Comparison of ENCODE assay signal across 21 cellular contexts in genomic region chr12:116125981-116126566, GRCh38.
DNase-seq lines count a peak whose midpoint lies in the region; ATAC-seq and TF ChIP-seq lines count a peak whose summit lies in the region.
"Had no signal": no experiment of that assay in that cellular context is flagged by ENCODE, and none has a peak within 500 bp of the region (broad histone marks: within the 10 kb centered on the region; RNA-seq: fewer than 3 reads in every experiment).

No MANE protein-coding gene starts in this region.

- no peak overlapping the region for H3K9ac ChIP-seq in skeletal muscle satellite cell (ENCODE audit: low read depth, low read length)

- peaks cover 28% of the 10 kb centered on the region for H3K4me1 Mint-ChIP-seq in Caco-2 (ENCODE audit: low read depth, unreplicated experiment)

- CTCF ChIA-PET in Panc1 (lab: Charles Lee) = no interaction called here
- CTCF ChIA-PET in Caco-2 (lab: Charles Lee) = no interaction called here

- TF ChIP-seq CTCF in Panc1 (IDR thresholded peaks at IDR 0.05) (no peak), fibroblast of villous mesenchyme (IDR thresholded peaks at IDR 0.05; ENCODE audit: insufficient read depth, low read depth, low read length) (no peak), Caco-2 (IDR thresholded peaks at IDR 0.05; ENCODE audit: insufficient read depth in 1 of 2, low read depth in 1 of 2, low read length in 1 of 2, severe bottlenecking in 1 of 2, unreplicated experiment in 1 of 2) (no peak)

- no peaks in the 10 kb centered on the region for H3K27me3 ChIP-seq in Panc1 (ENCODE audit: control insufficient read depth, insufficient read depth, low read length)
- no peaks in the 10 kb centered on the region for H3K27me3 ChIP-seq in skeletal muscle satellite cell (ENCODE audit: control insufficient read depth, insufficient read depth, low read length)
- no peaks in the 10 kb centered on the region for H3K27me3 ChIP-seq in Caco-2 (replicated peaks; ENCODE audit: control insufficient read depth, insufficient read depth, low read length)
- H3K27me3 ChIP-seq: uterus had no signal

- H3K4me3 ChIP-seq in Panc1 (ENCODE audit: low read depth in 2 of 2, low read length in 2 of 2) (no peak overlapping the region), fibroblast of villous mesenchyme (ENCODE audit: low read depth, low read length) (no peak overlapping the region), skeletal muscle satellite cell (ENCODE audit: low read length) (no peak overlapping the region), Caco-2 (ENCODE audit: low read depth, low read length) (no peak overlapping the region)
- H3K4me3 ChIP-seq: uterus had no signal

- H3K4me2 ChIP-seq in skeletal muscle satellite cell (ENCODE audit: low read length) = peak overlapping the region; percentile 5

- H3K9me3 ChIP-seq in Panc1 (ENCODE audit: control insufficient read depth, insufficient read depth, low read depth, low read length) (no peaks in the 10 kb centered on the region), skeletal muscle satellite cell (replicated peaks; ENCODE audit: low read length) (no peaks in the 10 kb centered on the region), Caco-2 (no peaks in the 10 kb centered on the region)
- H3K9me3 ChIP-seq: uterus had no signal

- in situ Hi-C loops in Panc1 (cut with HindIII; ENCODE audit: low pct_unique_long_range_greater_than_20kb, low sequenced_read_pairs) = no loop called here

- ATAC-seq in Panc1 = no peak
- ATAC-seq in stimulated activated naive CD8-positive, alpha-beta T cell treated with anti-CD3 and anti-CD28 coated beads, Interleukin-15, Interleukin-2, amounts not matched to agents 100 U/mL and 50 U/mL, for 24 hours = no peak
- ATAC-seq: stimulated activated effector memory CD8-positive, alpha-beta T cell treated with anti-CD3 and anti-CD28 coated beads, Interleukin-12 subunit alpha, Interleukin-12 subunit beta, amount 100 ng/mL, for 72 hours had no signal

- H3K36me3 Mint-ChIP-seq in Caco-2 (ENCODE audit: insufficient read depth, unreplicated experiment) = no peaks in the 10 kb centered on the region
- H3K36me3 Mint-ChIP-seq: memory B cell; stimulated activated effector memory CD8-positive, alpha-beta T cell treated with anti-CD3 and anti-CD28 coated beads, Interleukin-12 subunit alpha, Interleukin-12 subunit beta, amount 100 ng/mL, for 72 hours had no signal

- DNase-seq in SIG-M5 treated with dmso at 0.1 percent for 504 hours (lab: John Stamatoyannopoulos, UW; ENCODE audit: unreplicated experiment) = peak; percentile 53
- DNase-seq in SIG-M5 (lab: John Stamatoyannopoulos, UW) = no peak
- DNase-seq in Panc1 (ENCODE audit: low read depth, low spot score) = no peak
- DNase-seq in fibroblast of villous mesenchyme (ENCODE audit: low read depth) = peak; percentile 59
- DNase-seq in Caco-2 = no peak
- DNase-seq in pons (ENCODE audit: low spot score) = no peak
- no peak for DNase-seq in stimulated activated naive CD8-positive, alpha-beta T cell treated with anti-CD3 and anti-CD28 coated beads, Interleukin-15, Interleukin-2, amounts not matched to agents 100 U/mL and 50 U/mL, for 24 hours
- DNase-seq: activated CD4-positive, alpha-beta T cell treated with anti-CD3 and anti-CD28 coated beads, Interleukin-2, amount 10 ng/mL, durations not matched to agents 7 days and 5 days; aorta; DMS53; H7; hippocampal formation; NCI-H1436; posterior cingulate gyrus; stimulated activated CD4-positive, alpha-beta T cell treated with anti-CD3 and anti-CD28 coated beads, Interleukin-2, amount 100 ng/mL, for 24 hours; T-helper 1 cell; uterus had no signal

- H3K9me3 Mint-ChIP-seq in Caco-2 (ENCODE audit: unreplicated experiment) = no peaks in the 10 kb centered on the region
- H3K9me3 Mint-ChIP-seq: activated CD4-positive, alpha-beta T cell treated with anti-CD3 and anti-CD28 coated beads, Interleukin-2, amount 10 ng/mL, durations not matched to agents 7 days and 5 days; activated T-helper 1 cell treated with anti-CD3 and anti-CD28 coated beads, Interleukin-12 subunit alpha, Interleukin-12 subunit beta, Interleukin-2, Interleukin-4 antibody, amounts not matched to agents 30 ng/mL and 10 ng/mL and 1 ng/mL, durations not matched to agents 14 hours and 24 hours and 36 hours; memory B cell; stimulated activated effector memory CD8-positive, alpha-beta T cell treated with anti-CD3 and anti-CD28 coated beads, Interleukin-12 subunit alpha, Interleukin-12 subunit beta, amount 100 ng/mL, for 72 hours had no signal

- no peak overlapping the region for H3K27ac Mint-ChIP-seq in Caco-2 (ENCODE audit: unreplicated experiment)
- H3K27ac Mint-ChIP-seq: activated CD4-positive, alpha-beta T cell treated with anti-CD3 and anti-CD28 coated beads, Interleukin-2, amount 10 ng/mL, durations not matched to agents 7 days and 5 days; activated T-helper 1 cell treated with anti-CD3 and anti-CD28 coated beads, Interleukin-12 subunit alpha, Interleukin-12 subunit beta, Interleukin-2, Interleukin-4 antibody, amounts not matched to agents 30 ng/mL and 10 ng/mL and 1 ng/mL, durations not matched to agents 14 hours and 24 hours and 36 hours; memory B cell; stimulated activated effector memory CD8-positive, alpha-beta T cell treated with anti-CD3 and anti-CD28 coated beads, Interleukin-12 subunit alpha, Interleukin-12 subunit beta, amount 100 ng/mL, for 72 hours had no signal

- H3K4me1 ChIP-seq in Panc1 (ENCODE audit: control insufficient read depth, insufficient read depth, low read length) (peaks cover 80% of the 10 kb centered on the region), skeletal muscle satellite cell (ENCODE audit: control insufficient read depth, insufficient read depth, low read length) (peaks cover 69% of the 10 kb centered on the region), Caco-2 (peaks cover 14% of the 10 kb centered on the region)

- peak overlapping the region; percentile 11; the same call in 1 of the 2 replicates for H3K27ac ChIP-seq in Panc1 (ENCODE audit: low read length)
- H3K27ac ChIP-seq: uterus had no signal

- POLR2A ChIA-PET in Panc1 (lab: Charles Lee) (no interaction called here), Caco-2 (lab: Charles Lee) (no interaction called here)

- H3K36me3 ChIP-seq in Panc1 (ENCODE audit: control insufficient read depth, insufficient read depth, low read length) (no peaks in the 10 kb centered on the region), skeletal muscle satellite cell (ENCODE audit: insufficient read depth, low read length) (no peaks in the 10 kb centered on the region), Caco-2 (ENCODE audit: control insufficient read depth, insufficient read depth, low read length) (no peaks in the 10 kb centered on the region; the same call in 1 of the 2 replicates)
- H3K36me3 ChIP-seq: uterus had no signal

- intact Hi-C loops in Panc1 (cut with micrococcal nuclease; ENCODE audit: unreplicated experiment) (no loop called here), Caco-2 (cut with micrococcal nuclease; ENCODE audit: unreplicated experiment) (no loop called here)

- H3K4me3 Mint-ChIP-seq in Caco-2 (ENCODE audit: unreplicated experiment) = no peak overlapping the region
- H3K4me3 Mint-ChIP-seq: activated CD4-positive, alpha-beta T cell treated with anti-CD3 and anti-CD28 coated beads, Interleukin-2, amount 10 ng/mL, durations not matched to agents 7 days and 5 days; activated T-helper 1 cell treated with anti-CD3 and anti-CD28 coated beads, Interleukin-12 subunit alpha, Interleukin-12 subunit beta, Interleukin-2, Interleukin-4 antibody, amounts not matched to agents 30 ng/mL and 10 ng/mL and 1 ng/mL, durations not matched to agents 14 hours and 24 hours and 36 hours; memory B cell; stimulated activated effector memory CD8-positive, alpha-beta T cell treated with anti-CD3 and anti-CD28 coated beads, Interleukin-12 subunit alpha, Interleukin-12 subunit beta, amount 100 ng/mL, for 72 hours had no signal

- BruUV-seq in Panc1 (replicated peaks; lab: Mats Ljungman, UMichigan) = no TSS peak
- BruUV-seq in Caco-2 (replicated peaks; lab: Mats Ljungman, UMichigan) = no TSS peak

- no peaks in the 10 kb centered on the region for H3K27me3 Mint-ChIP-seq in Caco-2 (ENCODE audit: insufficient read depth, unreplicated experiment)
- H3K27me3 Mint-ChIP-seq: activated CD4-positive, alpha-beta T cell treated with anti-CD3 and anti-CD28 coated beads, Interleukin-2, amount 10 ng/mL, durations not matched to agents 7 days and 5 days; memory B cell had no signal

Comparison
In these comparisons a context has a peak if more than half of its experiments do, and no peak if none do; other contexts are left out.
1. DNase-seq: peak in SIG-M5 treated with dmso at 0.1 percent for 504 hours (single experiment) and fibroblast of villous mesenchyme (single experiment); none in SIG-M5 (single experiment), Panc1 (single experiment), Caco-2 (0 of 2), pons (single experiment) and stimulated activated naive CD8-positive, alpha-beta T cell treated with anti-CD3 and anti-CD28 coated beads, Interleukin-15, Interleukin-2, amounts not matched to agents 100 U/mL and 50 U/mL, for 24 hours (single experiment).